In genomic region chr9:133991211-133991921, GRCh38 we compare ENCODE assay signal across 8 cellular contexts. TPM values are rescaled to one million over a fixed set of nuclear protein-coding genes. Genes with fewer than 3 reads are reported as not detected.
DNase-seq lines count a peak whose midpoint lies in the region; ATAC-seq and TF ChIP-seq lines count a peak whose summit lies in the region.

No MANE protein-coding gene starts in this region.

- peaks cover 23% of the 10 kb centered on the region for H3K4me1 Mint-ChIP-seq in mesothelial cell of epicardium

- intact Hi-C loops in A673 (cut with micrococcal nuclease; ENCODE audit: unreplicated experiment) (no loop called here), colonic mucosa (cut with DNase I) (no loop called here)

- peak overlapping the region; percentile 88 for H3K4me3 Mint-ChIP-seq in mesothelial cell of epicardium

- H2AFZ ChIP-seq in Karpas-422 (ENCODE audit: low read length) = no peak overlapping the region

- POLR2A ChIA-PET in A673 (lab: Charles Lee; ENCODE audit: low non-redundant PET) = interaction anchor here (0.7 kb wide), 1 partner anchor 1750 kb away, joined by 8 read pairs; no protein-coding TSS in a partner anchor

- H3K9ac ChIP-seq in Karpas-422 (ENCODE audit: low read length) = peak overlapping the region; percentile 77
- peak overlapping the region; percentile 68 to 82 for H3K9ac ChIP-seq in colonic mucosa (ENCODE audit: low read depth in 2 of 2, low read length in 2 of 2)

- H3K36me3 ChIP-seq in A673 (ENCODE audit: insufficient read depth, low read length, poor library complexity, severe bottlenecking) (no peaks in the 10 kb centered on the region), Karpas-422 (ENCODE audit: insufficient read depth, low read length) (no peaks in the 10 kb centered on the region), colonic mucosa (no peaks in the 10 kb centered on the region)

- CTCF ChIA-PET in A673 (lab: Charles Lee) = interaction anchor here (0.6 kb wide), 1 partner anchor 202 kb away, joined by 19 read pairs; no protein-coding TSS in a partner anchor

- H3K27ac ChIP-seq in A673 (ENCODE audit: low read depth, low read length, poor library complexity, severe bottlenecking) (no peak overlapping the region), Karpas-422 (ENCODE audit: low read length) (no peak overlapping the region), colonic mucosa (no peak overlapping the region)

- H3K79me2 ChIP-seq in Karpas-422 (ENCODE audit: low read length) = no peaks in the 10 kb centered on the region

- DNase-seq in A673 (ENCODE audit: low spot score) (no peak), Karpas-422 (no peak), colonic mucosa (peak; percentile 47), mesothelial cell of epicardium (ENCODE audit: low spot score in 2 of 2, unreplicated experiment in 2 of 2) (no peak), HuH-7 (ENCODE audit: low spot score) (no peak), germinal center (ENCODE audit: low spot score) (no peak), globus pallidus (ENCODE audit: low spot score) (no peak)

- TF ChIP-seq CTCF in A673 (conservative IDR thresholded peaks at IDR 0.05; ENCODE audit: low read depth, low read length) (no peak), colonic mucosa (IDR thresholded peaks at IDR 0.05) (no peak), mesothelial cell of epicardium (IDR thresholded peaks at IDR 0.05; ENCODE audit: unreplicated experiment) (no peak)

- peaks cover 4% of the 10 kb centered on the region for H3K27me3 Mint-ChIP-seq in mesothelial cell of epicardium (ENCODE audit: low read depth)

- H3K9me2 ChIP-seq in Karpas-422 (replicated peaks; ENCODE audit: insufficient read depth, low read length) = no peaks in the 10 kb centered on the region

- H3K4me1 ChIP-seq in A673 (ENCODE audit: insufficient read depth, low read length, poor library complexity, severe bottlenecking) (peaks cover 16% of the 10 kb centered on the region), Karpas-422 (ENCODE audit: low read length) (peaks cover 14% of the 10 kb centered on the region), colonic mucosa (peaks cover 8% of the 10 kb centered on the region)

- no peaks in the 10 kb centered on the region for H3K36me3 Mint-ChIP-seq in mesothelial cell of epicardium

- peak overlapping the region; percentile 87 for H3K27ac Mint-ChIP-seq in mesothelial cell of epicardium

- ATAC-seq in GM19025 (IDR thresholded peaks at IDR 0.05; ENCODE audit: low read depth, unreplicated experiment) = peak; percentile 7

- BruUV-seq in A673 (replicated peaks; lab: Mats Ljungman, UMichigan) = no TSS peak

- H3K4me2 ChIP-seq in Karpas-422 (ENCODE audit: low read depth, low read length, poor library complexity, severe bottlenecking) = peak overlapping the region; percentile 97

- H4K20me1 ChIP-seq in Karpas-422 (ENCODE audit: insufficient read depth, low read depth, low read length) = peaks cover 45% of the 10 kb centered on the region

- H3K4me3 ChIP-seq in A673 (ENCODE audit: low read depth, low read length, poor library complexity, severe bottlenecking) (peak overlapping the region; percentile 92), Karpas-422 (ENCODE audit: low read length) (peak overlapping the region; percentile 75), colonic mucosa (peak overlapping the region; percentile 59)

- no peaks in the 10 kb centered on the region for H3K9me3 Mint-ChIP-seq in mesothelial cell of epicardium

- H3K9me3 ChIP-seq in A673 (ENCODE audit: low read depth, low read length, poor library complexity, severe bottlenecking) = no peaks in the 10 kb centered on the region
- no peaks in the 10 kb centered on the region for H3K9me3 ChIP-seq in Karpas-422 (ENCODE audit: low read length)
- H3K9me3 ChIP-seq in colonic mucosa = no peaks in the 10 kb centered on the region

- H3K27me3 ChIP-seq in A673 (replicated peaks; ENCODE audit: insufficient read depth, low read depth, low read length, poor library complexity) (no peaks in the 10 kb centered on the region), Karpas-422 (ENCODE audit: low read length) (no peaks in the 10 kb centered on the region), colonic mucosa (no peaks in the 10 kb centered on the region)

RNA-seq across cellular contexts. Expression of gene VAV2, which starts 0.8 kb away (rescaled TPM):
- total RNA-seq in A673 (2021) (16.4 and 18.0 TPM in 2 replicates), colonic mucosa (10 to 100 TPM; 30.7 to 45.1 TPM), mesothelial cell of epicardium (57.5 to 62.1 TPM (median 61.9 TPM) in 3 replicates)
- 3.5 and 9.6 TPM in 2 replicates for total RNA-seq in Karpas-422 (2014; rRNA removed; shearing (Covaris generic); ENCODE audit: low replicate concordance)

RNA-seq across cellular contexts. Expression of gene BRD3OS, which starts 33.9 kb away (rescaled TPM):
- total RNA-seq in A673 (2021) (13.5 and 22.2 TPM in 2 replicates), colonic mucosa (1 to 10 TPM; 5.2 to 6.9 TPM), mesothelial cell of epicardium (14.3 to 16.4 TPM (median 16.1 TPM) in 3 replicates)
- 41.0 and 49.5 TPM in 2 replicates for total RNA-seq in Karpas-422 (2014; rRNA removed; shearing (Covaris generic); ENCODE audit: low replicate concordance)
